33 cellular contexts compared by ENCODE assay signal in genomic region chr10:60254776-60255175, GRCh38.
DNase-seq lines count a peak whose midpoint lies in the region; ATAC-seq and TF ChIP-seq lines count a peak whose summit lies in the region.
"Had no signal": no experiment of that assay in that cellular context is flagged by ENCODE, and none has a peak within 500 bp of the region (broad histone marks: within the 10 kb centered on the region; RNA-seq: fewer than 3 reads in every experiment).

No MANE protein-coding gene starts in this region.

- no peak overlapping the region for H3K27ac Mint-ChIP-seq in stimulated activated naive B cell treated with anti-CD40 and anti-IgM and Interleukin-4, amounts not matched to agents 10 μg/mL and 1 μg/mL and 100 μg/mL, for 72 hours
- H3K27ac Mint-ChIP-seq: B cell; CD14-positive monocyte; CD4-positive, alpha-beta T cell; CD8-positive, alpha-beta T cell had no signal

- DNase-seq in cardiac muscle cell (ENCODE audit: low read depth in 1 of 2, low spot score in 1 of 2) (no peak), heart right ventricle (no peak), hepatocyte (ENCODE audit: low spot score) (no peak), SHP77 treated with DMSO at 0.1 percent for 48 hours (lab: John Stamatoyannopoulos, UW) (no peak)
- no peak for DNase-seq in stimulated activated naive B cell treated with anti-CD40 and anti-IgM and Interleukin-4, amounts not matched to agents 10 μg/mL and 1 μg/mL and 100 μg/mL, for 72 hours
- DNase-seq: 8988T; ACHN; AML-193; BE2C; C1 segment of cervical spinal cord; Caco-2; Calu3; CD4-positive, alpha-beta memory T cell; CD4-positive, alpha-beta T cell; CD4-positive, CD25-positive, alpha-beta regulatory T cell; CD8-positive, alpha-beta memory T cell; CD8-positive, alpha-beta T cell; COR-L47; DMS 273 treated with DMSO at 0.1 percent for 48 hours; DMS153; DMS53; DMS79; DMS79 treated with DMSO at 0.1 percent for 48 hours; DND-41; EL had no signal

- no peaks in the 10 kb centered on the region for H3K9me3 ChIP-seq in cardiac muscle cell (ENCODE audit: low read depth)
- no peaks in the 10 kb centered on the region for H3K9me3 ChIP-seq in heart right ventricle
- H3K9me3 ChIP-seq in hepatocyte (ENCODE audit: low read depth) = no peaks in the 10 kb centered on the region
- H3K9me3 ChIP-seq: A549; BE2C; BLaER1; BLaER1 treated with 17β-estradiol and CSF1 and Interleukin-3, amounts not matched to agents 10 nM and 100 nM; Caco-2 had no signal

- TF ChIP-seq CTCF in cardiac muscle cell (IDR thresholded peaks at IDR 0.05; ENCODE audit: low read depth, low read length) = no peak
- no peak for TF ChIP-seq CTCF in heart right ventricle (IDR thresholded peaks at IDR 0.05)
- no peak for TF ChIP-seq CTCF in hepatocyte (IDR thresholded peaks at IDR 0.05; ENCODE audit: poor library complexity)

- no peak overlapping the region for H3K4me3 Mint-ChIP-seq in stimulated activated naive B cell treated with anti-CD40 and anti-IgM and Interleukin-4, amounts not matched to agents 10 μg/mL and 1 μg/mL and 100 μg/mL, for 72 hours
- H3K4me3 Mint-ChIP-seq: B cell; CD14-positive monocyte; CD4-positive, alpha-beta memory T cell; CD4-positive, alpha-beta T cell; CD4-positive, CD25-positive, alpha-beta regulatory T cell; CD8-positive, alpha-beta memory T cell; CD8-positive, alpha-beta T cell had no signal

- no peaks in the 10 kb centered on the region for H3K79me2 ChIP-seq in hepatocyte

- no peak overlapping the region for H3K4me2 ChIP-seq in hepatocyte
- H3K4me2 ChIP-seq: A549; BLaER1; BLaER1 treated with 17β-estradiol and CSF1 and Interleukin-3, amounts not matched to agents 10 nM and 100 nM had no signal

- H3K27me3 Mint-ChIP-seq in stimulated activated naive B cell treated with anti-CD40 and anti-IgM and Interleukin-4, amounts not matched to agents 10 μg/mL and 1 μg/mL and 100 μg/mL, for 72 hours = no peaks in the 10 kb centered on the region
- H3K27me3 Mint-ChIP-seq: B cell; CD4-positive, alpha-beta memory T cell; CD4-positive, alpha-beta T cell; CD4-positive, CD25-positive, alpha-beta regulatory T cell had no signal

- no peak for ATAC-seq in heart right ventricle
- ATAC-seq in stimulated activated naive B cell treated with anti-CD40 and anti-IgM and Interleukin-4, amounts not matched to agents 10 μg/mL and 1 μg/mL and 100 μg/mL, for 72 hours (replicated peaks) = peak; percentile 57 to 60
- ATAC-seq in HG03196 (IDR thresholded peaks at IDR 0.05; ENCODE audit: unreplicated experiment) = no peak
- ATAC-seq: A549; CD8-positive, alpha-beta T cell had no signal

- H3K9me3 Mint-ChIP-seq in stimulated activated naive B cell treated with anti-CD40 and anti-IgM and Interleukin-4, amounts not matched to agents 10 μg/mL and 1 μg/mL and 100 μg/mL, for 72 hours = no peaks in the 10 kb centered on the region
- H3K9me3 Mint-ChIP-seq: CD4-positive, alpha-beta memory T cell; CD4-positive, alpha-beta T cell; CD8-positive, alpha-beta memory T cell; CD8-positive, alpha-beta T cell had no signal

- intact Hi-C loops in heart right ventricle (cut with DNase I) = no loop called here

- no peak overlapping the region for H2AFZ ChIP-seq in hepatocyte

- no peaks in the 10 kb centered on the region for H3K9me2 ChIP-seq in hepatocyte (replicated peaks; ENCODE audit: insufficient read depth)

- H4K20me1 ChIP-seq in hepatocyte (ENCODE audit: insufficient read depth, poor library complexity, severe bottlenecking) = no peaks in the 10 kb centered on the region
- H4K20me1 ChIP-seq: BLaER1; BLaER1 treated with 17β-estradiol and CSF1 and Interleukin-3, amounts not matched to agents 10 nM and 100 nM had no signal

- H3K4me3 ChIP-seq in cardiac muscle cell = no peak overlapping the region
- H3K4me3 ChIP-seq in heart right ventricle = no peak overlapping the region
- H3K4me3 ChIP-seq in hepatocyte = no peak overlapping the region
- H3K4me3 ChIP-seq: A549; BLaER1; BLaER1 treated with 17β-estradiol and CSF1 and Interleukin-3, amounts not matched to agents 10 nM and 100 nM had no signal

- H3K27me3 ChIP-seq in cardiac muscle cell = no peaks in the 10 kb centered on the region
- no peaks in the 10 kb centered on the region for H3K27me3 ChIP-seq in heart right ventricle
- H3K27me3 ChIP-seq in hepatocyte = no peaks in the 10 kb centered on the region
- H3K27me3 ChIP-seq: BE2C; BLaER1; BLaER1 treated with 17β-estradiol and CSF1 and Interleukin-3, amounts not matched to agents 10 nM and 100 nM had no signal

- peak overlapping the region; percentile 2 for H3K27ac ChIP-seq in cardiac muscle cell
- no peak overlapping the region for H3K27ac ChIP-seq in heart right ventricle
- peak overlapping the region; percentile 74 for H3K27ac ChIP-seq in hepatocyte
- H3K27ac ChIP-seq: 22Rv1; A549; BLaER1; BLaER1 treated with 17β-estradiol and CSF1 and Interleukin-3, amounts not matched to agents 10 nM and 100 nM; C4-2B had no signal

- peaks cover 8% of the 10 kb centered on the region for H3K4me1 ChIP-seq in cardiac muscle cell (ENCODE audit: low read depth)
- peaks cover 0 to 14% (median 0%) of the 10 kb centered on the region in 9 donors for H3K4me1 ChIP-seq in heart right ventricle
- peaks cover 4% of the 10 kb centered on the region for H3K4me1 ChIP-seq in hepatocyte (ENCODE audit: insufficient read depth)
- H3K4me1 ChIP-seq: A549, BLaER1 had no signal

- H3K36me3 ChIP-seq in cardiac muscle cell (no peaks in the 10 kb centered on the region), heart right ventricle (peaks cover 0 to 18% (median 0%) of the 10 kb centered on the region in 9 donors), hepatocyte (replicated peaks; ENCODE audit: insufficient read depth, low read depth) (no peaks in the 10 kb centered on the region)
- H3K36me3 ChIP-seq: BE2C; BLaER1; BLaER1 treated with 17β-estradiol and CSF1 and Interleukin-3, amounts not matched to agents 10 nM and 100 nM had no signal

- H3K4me1 Mint-ChIP-seq in stimulated activated naive B cell treated with anti-CD40 and anti-IgM and Interleukin-4, amounts not matched to agents 10 μg/mL and 1 μg/mL and 100 μg/mL, for 72 hours = peaks cover 6 to 13% of the 10 kb centered on the region in 2 donors
- H3K4me1 Mint-ChIP-seq: CD14-positive monocyte; CD8-positive, alpha-beta memory T cell had no signal

- no peaks in the 10 kb centered on the region for H3K36me3 Mint-ChIP-seq in stimulated activated naive B cell treated with anti-CD40 and anti-IgM and Interleukin-4, amounts not matched to agents 10 μg/mL and 1 μg/mL and 100 μg/mL, for 72 hours
- H3K36me3 Mint-ChIP-seq: CD14-positive monocyte; CD4-positive, CD25-positive, alpha-beta regulatory T cell; CD8-positive, alpha-beta T cell had no signal

Comparison
In these comparisons a context has a peak if more than half of its experiments do, and no peak if none do; other contexts are left out.
1. H3K27ac ChIP-seq: peak in cardiac muscle cell (single experiment) and hepatocyte (single experiment); none in heart right ventricle (0 of 10).
2. ATAC-seq: peak in stimulated activated naive B cell treated with anti-CD40 and anti-IgM and Interleukin-4, amounts not matched to agents 10 μg/mL and 1 μg/mL and 100 μg/mL, for 72 hours (2 of 2); none in heart right ventricle (0 of 8) and HG03196 (single experiment).